Comparison of ENCODE assay signal across 11 cellular contexts in the genomic region with DNA sequence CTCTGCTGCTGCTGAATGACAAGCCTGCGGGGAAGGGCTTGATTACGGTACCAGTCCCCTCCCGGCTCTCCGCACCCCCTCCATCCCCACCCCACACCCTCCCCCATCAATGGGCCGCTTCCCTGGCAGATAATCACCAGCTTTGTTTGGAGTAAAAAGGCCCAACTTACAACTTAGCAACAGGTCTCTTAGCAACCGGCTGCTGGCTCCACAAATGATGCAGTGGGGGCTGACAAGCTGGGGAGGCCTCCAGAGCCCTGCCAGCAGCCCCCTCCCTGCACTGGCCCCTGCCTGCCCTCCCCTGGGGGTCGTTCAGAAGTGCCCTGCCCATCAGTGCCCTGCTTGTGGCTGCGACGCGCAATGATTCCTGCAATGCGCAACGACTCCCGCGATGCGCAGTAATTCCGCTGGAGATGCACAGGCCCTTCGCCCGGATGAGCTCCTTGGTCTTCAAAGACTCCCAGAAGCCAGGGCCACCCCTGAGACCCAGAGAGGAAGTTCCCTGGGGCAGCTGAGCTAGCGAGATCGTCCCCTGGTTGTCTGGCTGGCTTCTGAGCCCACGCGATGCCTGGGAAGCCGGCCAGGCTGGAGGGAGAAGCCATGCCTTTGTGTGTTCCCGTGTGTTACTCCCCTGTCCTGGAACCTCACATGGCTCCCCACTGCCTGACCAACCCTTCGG. TPM values are rescaled to one million over a fixed set of nuclear protein-coding genes. Genes with fewer than 3 reads are reported as not detected.
DNase-seq lines count a peak whose midpoint lies in the region; ATAC-seq and TF ChIP-seq lines count a peak whose summit lies in the region.
"Had no signal": no experiment of that assay in that cellular context is flagged by ENCODE, and none has a peak within 500 bp of the region (broad histone marks: within the 10 kb centered on the region; RNA-seq: fewer than 3 reads in every experiment).

No MANE protein-coding gene starts in this region.

- DNase-seq in NCI-H146 (lab: John Stamatoyannopoulos, UW), result peak; percentile 4
- DNase-seq in NCI-H146 treated with DMSO at 0.1 percent for 48 hours (lab: John Stamatoyannopoulos, UW; ENCODE audit: unreplicated experiment), result no peak
- peak in 2 of 3 donors; percentile 64 to 70 for DNase-seq in right lobe of liver
- DNase-seq in tibial nerve (ENCODE audit: low spot score in 2 of 2), result peak in 1 of 2 donors; percentile 36
- no peak for DNase-seq in SIG-M5 (lab: John Stamatoyannopoulos, UW)
- DNase-seq in activated T-cell treated with anti-CD3 and anti-CD28 coated beads for 4 hours, result no peak
- DNase-seq in EL, result no peak
- DNase-seq: gastrocnemius medialis, trophoblast cell had no signal

- no peaks in the 10 kb centered on the region for H3K27me3 ChIP-seq in right lobe of liver
- no peaks in the 10 kb centered on the region for H3K27me3 ChIP-seq in tibial nerve
- H3K27me3 ChIP-seq: gastrocnemius medialis had no signal

- H3K36me3 ChIP-seq in right lobe of liver (no peaks in the 10 kb centered on the region), tibial nerve (peaks cover 0 to 56% (median 0%) of the 10 kb centered on the region in 3 donors)

- H3K9me3 ChIP-seq in right lobe of liver (no peaks in the 10 kb centered on the region), tibial nerve (no peaks in the 10 kb centered on the region)
- H3K9me3 ChIP-seq: A549, gastrocnemius medialis had no signal

- TF ChIP-seq POLR2A in right lobe of liver (IDR thresholded peaks at IDR 0.05) (no peak), tibial nerve (IDR thresholded peaks at IDR 0.05) (no peak)

- H3K4me1 ChIP-seq in right lobe of liver (no peaks in the 10 kb centered on the region), tibial nerve (peaks cover 0 to 45% (median 24%) of the 10 kb centered on the region in 4 donors)
- H3K4me1 ChIP-seq: gastrocnemius medialis had no signal

- peak in 1 of 2 donors; percentile 50 for TF ChIP-seq EP300 in tibial nerve (IDR thresholded peaks at IDR 0.05)

- peak; percentile 72 to 88 (median 78) for ATAC-seq in right lobe of liver
- ATAC-seq: gastrocnemius medialis had no signal

- 53% methylated on average over 5 of the region's 25 CpGs for WGBS in right lobe of liver (ENCODE audit: insufficient coverage, low coverage, low lambda C conversion rate, missing lambda C conversion rate)
- 17 to 29% methylated on average over 13 to 25 of the region's 25 CpGs for WGBS in tibial nerve, 2 donors

- intact Hi-C loops in right lobe of liver (cut with DNase I), result no loop called here

- H3K27ac ChIP-seq in cingulate gyrus (ENCODE audit: low read depth, low read length) (peak overlapping the region; percentile 97), right lobe of liver (no peak overlapping the region), tibial nerve (peak overlapping the region; percentile 31 to 83 (median 78))
- H3K27ac ChIP-seq: A549, gastrocnemius medialis had no signal

- no peak overlapping the region for H3K4me3 ChIP-seq in right lobe of liver
- no peak overlapping the region for H3K4me3 ChIP-seq in tibial nerve
- H3K4me3 ChIP-seq: A549, gastrocnemius medialis had no signal

- TF ChIP-seq CTCF in right lobe of liver (IDR thresholded peaks at IDR 0.05) (no peak), tibial nerve (IDR thresholded peaks at IDR 0.05) (no peak)

RNA-seq across cellular contexts. Expression of a gene that starts 23.3 kb away (rescaled TPM):
- total RNA-seq in right lobe of liver, result 10 to 100 TPM in 3 of 6 experiments, 1 to 10 TPM in 3; 4.0 to 10.9 (median 9.7) TPM
- total RNA-seq in tibial nerve, result 10 to 100 TPM; 32.7 to 58.8 (median 46.0) TPM

Comparison
In these comparisons a context has a peak if more than half of its experiments do, and no peak if none do; other contexts are left out.
1. DNase-seq: peak in NCI-H146 (single experiment) and right lobe of liver (2 of 3); none in NCI-H146 treated with DMSO at 0.1 percent for 48 hours (single experiment), SIG-M5 (single experiment), activated T-cell treated with anti-CD3 and anti-CD28 coated beads for 4 hours (single experiment) and EL (single experiment).
2. H3K27ac ChIP-seq: peak in cingulate gyrus (single experiment) and tibial nerve (4 of 4); none in right lobe of liver (0 of 3).